Comparison of ENCODE assay signal across 1 cellular context in genomic region chr9:93134018-93134739, GRCh38.
TF ChIP-seq lines count a peak whose summit lies in the region.

TSS of gene NINJ1 (minus strand) at chr9:93134251. CDS start at chr9:93134217, 34 bp downstream.

TF ChIP-seq in HEK293, 187 proteins besides CTCF, POLR2A, EP300 and RAD21 (continued from another document and continues in another):
- no peak for TF ChIP-seq ZNF140 (tag by site-specific recombination; IDR thresholded peaks at IDR 0.05)
- peak; percentile 76 for TF ChIP-seq ZNF335 (tag by site-specific recombination; conservative IDR thresholded peaks at IDR 0.05)
- TF ChIP-seq ZIC2 (tag by site-specific recombination; IDR thresholded peaks at IDR 0.05): peak; percentile 72
- no peak for TF ChIP-seq ZNF221 (tag by site-specific recombination; IDR thresholded peaks at IDR 0.05; ENCODE audit: borderline replicate concordance)
- TF ChIP-seq KLF7 (tag by site-specific recombination; IDR thresholded peaks at IDR 0.05; ENCODE audit: borderline replicate concordance): no peak
- TF ChIP-seq ZNF777 (tag by site-specific recombination; IDR thresholded peaks at IDR 0.05; ENCODE audit: borderline replicate concordance): peak; percentile 62; the same call in 1 of the 2 replicates
- TF ChIP-seq BCL11A (tag by site-specific recombination; IDR thresholded peaks at IDR 0.05; ENCODE audit: low read depth): 0 out of 2 replicates have a peak, but pooled peaks have one; percentile 22
- no peak for TF ChIP-seq ZBTB1 (tag by site-specific recombination; IDR thresholded peaks at IDR 0.05)
- TF ChIP-seq INSM2 (tag by site-specific recombination; IDR thresholded peaks at IDR 0.05): 0 out of 2 replicates have a peak, but pooled peaks have one; percentile 14
- no peak for TF ChIP-seq ZNF518A (tag by site-specific recombination; conservative IDR thresholded peaks at IDR 0.05; ENCODE audit: low read depth)
- no peak for TF ChIP-seq ZNF560 (tag by site-specific recombination; IDR thresholded peaks at IDR 0.05; ENCODE audit: borderline replicate concordance)
- TF ChIP-seq ZNF624 (tag by site-specific recombination; IDR thresholded peaks at IDR 0.05): no peak
- TF ChIP-seq PRDM10 (tag by site-specific recombination; IDR thresholded peaks at IDR 0.05): no peak
- TF ChIP-seq PRDM1 (tag by site-specific recombination; IDR thresholded peaks at IDR 0.05): no peak
- TF ChIP-seq ZXDB (tag by site-specific recombination; IDR thresholded peaks at IDR 0.05): no peak
- 0 out of 2 replicates have a peak, but pooled peaks have one; percentile 1 for TF ChIP-seq ZSCAN16 (tag by site-specific recombination; IDR thresholded peaks at IDR 0.05)
- TF ChIP-seq EGR2 (tag by site-specific recombination; IDR thresholded peaks at IDR 0.05; ENCODE audit: low read depth): peak; percentile 37
- peak; percentile 66 for TF ChIP-seq ZFHX2 (tag by site-specific recombination; conservative IDR thresholded peaks at IDR 0.05)
- no peak for TF ChIP-seq ZNF341 (tag by site-specific recombination; IDR thresholded peaks at IDR 0.05; ENCODE audit: low read depth)
- TF ChIP-seq ZNF426 (tag by site-specific recombination; IDR thresholded peaks at IDR 0.05): no peak
- peak; percentile 27; the same call in 1 of the 2 replicates for TF ChIP-seq SP2 (tag by site-specific recombination; IDR thresholded peaks at IDR 0.05)
- TF ChIP-seq ZNF677 (tag by site-specific recombination; IDR thresholded peaks at IDR 0.05): no peak
- TF ChIP-seq ZNF621 (tag by site-specific recombination; IDR thresholded peaks at IDR 0.05): no peak
- TF ChIP-seq ZNF707 (tag by site-specific recombination; IDR thresholded peaks at IDR 0.05): no peak
- peak; percentile 10 for TF ChIP-seq ZBTB8A (tag by site-specific recombination; IDR thresholded peaks at IDR 0.05)
- no peak for TF ChIP-seq ZEB2 (tag by site-specific recombination; IDR thresholded peaks at IDR 0.05)
- no peak for TF ChIP-seq GLI2 (tag by site-specific recombination; IDR thresholded peaks at IDR 0.05; ENCODE audit: borderline replicate concordance, low read depth)
- peak; percentile 4; the same call in 1 of the 2 replicates for TF ChIP-seq ZBTB10 (tag by site-specific recombination; IDR thresholded peaks at IDR 0.05)
- TF ChIP-seq ZNF514 (tag by site-specific recombination; IDR thresholded peaks at IDR 0.05): no peak
- no peak for TF ChIP-seq ZNF792 (tag by site-specific recombination; IDR thresholded peaks at IDR 0.05)
- TF ChIP-seq ZNF248 (tag by site-specific recombination; IDR thresholded peaks at IDR 0.05): no peak
- TF ChIP-seq ZNF558 (tag by site-specific recombination; IDR thresholded peaks at IDR 0.05): no peak
- 0 out of 2 replicates have a peak, but pooled peaks have one; percentile 9 for TF ChIP-seq KLF9 (tag by site-specific recombination; IDR thresholded peaks at IDR 0.05; ENCODE audit: low read depth)
- TF ChIP-seq ZNF555 (tag by site-specific recombination; conservative IDR thresholded peaks at IDR 0.05): no peak
- TF ChIP-seq ZBTB26 (tag by site-specific recombination; optimal IDR thresholded peaks at IDR 0.05): peak; percentile 79
- TF ChIP-seq ZNF18 (tag by site-specific recombination; IDR thresholded peaks at IDR 0.05): no peak
- no peak for TF ChIP-seq ZNF843 (tag by site-specific recombination; IDR thresholded peaks at IDR 0.05)
- TF ChIP-seq ZNF37A (tag by site-specific recombination; IDR thresholded peaks at IDR 0.05): no peak
- no peak for TF ChIP-seq ZNF704 (tag by site-specific recombination; IDR thresholded peaks at IDR 0.05)
- no peak for TF ChIP-seq PRDM4 (tag by site-specific recombination; IDR thresholded peaks at IDR 0.05)
